Comparison of ENCODE assay signal across 17 cellular contexts in the genomic region with DNA sequence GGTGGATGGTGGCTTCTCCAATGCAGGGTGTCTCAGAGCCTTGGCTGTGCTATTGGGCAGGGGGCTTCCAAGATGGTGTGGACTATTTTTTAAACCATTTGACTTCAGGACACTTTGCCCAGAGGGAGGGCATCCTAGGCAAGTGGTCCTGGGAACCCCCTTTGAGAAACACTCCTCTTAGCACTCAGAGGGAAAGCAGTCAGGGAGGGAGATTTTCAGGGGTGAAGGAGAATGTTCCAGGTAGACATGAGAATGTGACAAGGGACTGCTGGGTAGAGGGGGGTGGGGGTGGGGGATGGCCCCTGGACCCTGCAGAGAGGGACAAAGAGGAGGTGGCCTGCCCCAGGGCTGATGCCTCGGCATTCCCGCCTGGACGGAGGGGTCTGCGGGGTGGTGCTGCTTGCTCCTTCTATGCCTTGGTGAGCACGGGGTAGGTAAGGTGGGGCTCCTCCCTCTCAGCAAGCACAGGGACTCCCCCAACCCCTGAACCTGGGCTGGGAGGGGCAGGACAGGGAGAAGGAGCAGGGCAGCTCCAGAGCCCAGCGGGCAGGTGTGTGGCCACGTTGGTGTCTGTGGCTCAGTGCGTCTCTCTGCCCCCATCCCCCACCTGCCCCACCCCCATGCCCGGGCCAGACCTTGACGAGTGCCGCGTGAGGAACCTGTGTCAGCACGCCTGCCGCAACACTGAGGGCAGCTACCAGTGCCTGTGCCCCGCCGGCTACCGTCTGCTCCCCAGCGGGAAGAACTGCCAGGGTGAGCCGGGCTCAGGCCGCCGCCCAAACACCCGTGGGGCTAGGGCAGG. TPM values are rescaled to one million over a fixed set of nuclear protein-coding genes. Genes with fewer than 3 reads are reported as not detected.
DNase-seq lines count a peak whose midpoint lies in the region; ATAC-seq, FAIRE-seq and TF ChIP-seq lines count a peak whose summit lies in the region.
"Had no signal": no experiment of that assay in that cellular context is flagged by ENCODE, and none has a peak within 500 bp of the region (broad histone marks: within the 10 kb centered on the region; RNA-seq: fewer than 3 reads in every experiment).

No MANE protein-coding gene starts in this region.

- peak overlapping the region; percentile 80 for H3K23ac ChIP-seq in neuronal stem cell (ENCODE audit: low read depth, low read length, poor library complexity)

- H3K9me1 ChIP-seq in K562 (ENCODE audit: control insufficient read depth, insufficient read depth, low read length): no peaks in the 10 kb centered on the region

- CTCF ChIA-PET in K562 (lab: Yijun Ruan, JAX; ENCODE audit: low intra/inter-chr PET ratio): no interaction called here

- no peaks in the 10 kb centered on the region; the same call in 1 of the 2 replicates for H4K20me1 ChIP-seq in K562 (replicated peaks; ENCODE audit: control insufficient read depth, insufficient read depth, low read length)

- H3K4me2 ChIP-seq in K562 (ENCODE audit: insufficient read depth, low read length): no peak overlapping the region
- no peak overlapping the region for H3K4me2 ChIP-seq in neuronal stem cell (ENCODE audit: insufficient read depth, low read length, poor library complexity, severe bottlenecking)

- no peak overlapping the region for H4K91ac ChIP-seq in neuronal stem cell (ENCODE audit: low read depth, low read length, poor library complexity)

- intact Hi-C loops in right cardiac atrium (cut with DNase I): no loop called here
- intact Hi-C loops in left cardiac atrium (cut with DNase I): no loop called here
- intact Hi-C loops in K562 (cut with micrococcal nuclease): no loop called here
- intact Hi-C loops in tibial artery (cut with DNase I; ENCODE audit: low total_unique reads): no loop called here

- peak overlapping the region; percentile 30 for H2BK12ac ChIP-seq in neuronal stem cell (ENCODE audit: low read length)

- H3K9me3 ChIP-seq in right cardiac atrium (ENCODE audit: control insufficient read depth, low read length) (no peaks in the 10 kb centered on the region), K562 (replicated peaks; ENCODE audit: control insufficient read depth, insufficient read depth, low read depth, low read length) (peaks cover 3% of the 10 kb centered on the region; the same call in 1 of the 2 replicates), neuronal stem cell (replicated peaks in 1 of 2; ENCODE audit: control insufficient read depth in 2 of 2, insufficient read depth in 1 of 2, low read depth in 1 of 2, low read length in 2 of 2) (no peaks in the 10 kb centered on the region), tibial artery (no peaks in the 10 kb centered on the region)
- H3K9me3 ChIP-seq: BE2C, HAP-1 had no signal

- TF ChIP-seq CTCF in K562 (IDR thresholded peaks at IDR 0.05 in 2 of 3, conservative IDR thresholded peaks at IDR 0.05 in 1 of 3; ENCODE audit: insufficient read depth in 2 of 3, low read depth in 1 of 3, low read length in 3 of 3) (no peak), tibial artery (IDR thresholded peaks at IDR 0.05) (no peak)

- DNase-seq in right cardiac atrium: peak in 2 of 3 donors; percentile 33 to 57
- DNase-seq in left cardiac atrium: no peak
- no peak for DNase-seq in K562 (ENCODE audit: extremely low read depth in 1 of 4, low spot score in 3 of 4)
- DNase-seq in neuronal stem cell (ENCODE audit: low spot score): no peak
- DNase-seq in tibial artery: no peak
- DNase-seq: ACHN; BE2C; C1 segment of cervical spinal cord; CD4-positive, CD25-positive, alpha-beta regulatory T cell; CD8-positive, alpha-beta memory T cell; DMS79; GDM1; GOT3 had no signal

- H3K79me1 ChIP-seq in neuronal stem cell (ENCODE audit: low read depth, low read length): peaks cover 2% of the 10 kb centered on the region

- no peak overlapping the region for H4K8ac ChIP-seq in neuronal stem cell (ENCODE audit: low read depth, low read length)

- no peak for TF ChIP-seq POLR2A in K562 (conservative IDR thresholded peaks at IDR 0.05)

- H2AK5ac ChIP-seq in neuronal stem cell (ENCODE audit: low read depth, low read length): peak overlapping the region; percentile 99

- H2AFZ ChIP-seq in K562 (ENCODE audit: low read depth, low read length): no peak overlapping the region
- no peak overlapping the region for H2AFZ ChIP-seq in neuronal stem cell (ENCODE audit: low read length)

- H3K36me3 ChIP-seq in K562 (ENCODE audit: control insufficient read depth, insufficient read depth, low read length) (no peaks in the 10 kb centered on the region), neuronal stem cell (replicated peaks in 1 of 2; ENCODE audit: control insufficient read depth in 2 of 2, insufficient read depth in 2 of 2, low read length in 2 of 2) (no peaks in the 10 kb centered on the region), tibial artery (no peaks in the 10 kb centered on the region)
- H3K36me3 ChIP-seq: BE2C, HAP-1 had no signal

- H3K18ac ChIP-seq in neuronal stem cell (ENCODE audit: low read length): peak overlapping the region; percentile 80

- peak overlapping the region; percentile 89 for H2BK15ac ChIP-seq in neuronal stem cell (ENCODE audit: low read length)

- no peak for FAIRE-seq in K562 (lab: Jason Lieb, UNC)
- FAIRE-seq: A204.1, D721Med had no signal

- no peak for ATAC-seq in right cardiac atrium
- no peak for ATAC-seq in left cardiac atrium
- no peak for ATAC-seq in K562
- no peak for ATAC-seq in GM21447 (IDR thresholded peaks at IDR 0.05; ENCODE audit: unreplicated experiment)

- BruUV-seq in K562 (replicated peaks; lab: Mats Ljungman, UMichigan): no TSS peak

- H3K9ac ChIP-seq in K562 (ENCODE audit: insufficient read depth in 1 of 2, low read depth in 2 of 2, low read length in 2 of 2) (no peak overlapping the region), neuronal stem cell (ENCODE audit: low read depth, low read length, poor library complexity) (no peak overlapping the region)

- H3K27me3 ChIP-seq in right cardiac atrium (ENCODE audit: control insufficient read depth, insufficient read depth): no peaks in the 10 kb centered on the region
- peaks cover 20 to 78% of the 10 kb centered on the region in 2 experiments; a peak in 4 of 5 replicates for H3K27me3 ChIP-seq in K562 (ENCODE audit: control insufficient read depth in 2 of 2, insufficient read depth in 2 of 2, low read length in 2 of 2)
- H3K27me3 ChIP-seq in neuronal stem cell (ENCODE audit: control insufficient read depth in 3 of 3, insufficient read depth in 3 of 3, low read depth in 1 of 3, low read length in 3 of 3): peaks cover 9 to 78% (median 25%) of the 10 kb centered on the region in 3 experiments
- H3K27me3 ChIP-seq in tibial artery: peaks cover 0 to 63% of the 10 kb centered on the region in 2 donors
- H3K27me3 ChIP-seq: BE2C had no signal

- H3K4me1 ChIP-seq in right cardiac atrium (ENCODE audit: control insufficient read depth, insufficient read depth, low read length) (no peaks in the 10 kb centered on the region), K562 (replicated peaks in 1 of 2; ENCODE audit: control insufficient read depth in 2 of 2, insufficient read depth in 2 of 2, low read length in 2 of 2) (peaks cover 0 to 42% of the 10 kb centered on the region in 2 experiments; a peak in 2 of 5 replicates), neuronal stem cell (ENCODE audit: control insufficient read depth in 2 of 2, insufficient read depth in 1 of 2, low read depth in 1 of 2, low read length in 2 of 2) (peaks cover 0 to 10% of the 10 kb centered on the region in 2 donors), tibial artery (peaks cover 0 to 19% (median 13%) of the 10 kb centered on the region in 4 donors)

- H3K4me3 ChIP-seq in right cardiac atrium (ENCODE audit: low read length) (no peak overlapping the region), K562 (no peak overlapping the region), neuronal stem cell (ENCODE audit: low read length in 2 of 2) (no peak overlapping the region), tibial artery (no peak overlapping the region)
- H3K4me3 ChIP-seq: HAP-1 had no signal

- no peak overlapping the region for H2BK120ac ChIP-seq in neuronal stem cell (ENCODE audit: low read depth, low read length)

- 94% methylated on average over 22 of the region's 22 CpGs for WGBS in right cardiac atrium
- 30% methylated on average over 9 of the region's 22 CpGs for WGBS in K562 (ENCODE audit: insufficient coverage, low coverage, missing lambda C conversion rate)
- WGBS in neuronal stem cell (ENCODE audit: extremely low coverage in 2 of 2, insufficient read length in 2 of 2, insufficient replicate concordance in 1 of 2), 2 donors: no CpG with 5 or more reads among the region's 22 CpGs

- TF ChIP-seq RAD21 in K562 (CRISPR knock-in tag; conservative IDR thresholded peaks at IDR 0.05 in 1 of 2, IDR thresholded peaks at IDR 0.05 in 1 of 2): no peak

- no peak overlapping the region for H3K27ac ChIP-seq in right cardiac atrium (ENCODE audit: low read length)
- no peak overlapping the region for H3K27ac ChIP-seq in K562 (ENCODE audit: extremely low read depth, low read depth, low read length)
- H3K27ac ChIP-seq in neuronal stem cell (replicated peaks; ENCODE audit: low read length): no peak overlapping the region
- no peak overlapping the region for H3K27ac ChIP-seq in tibial artery

- POLR2A ChIA-PET in K562 (lab: Yijun Ruan, JAX): no interaction called here

- no peak for TF ChIP-seq EP300 in K562 (IDR thresholded peaks at IDR 0.05; ENCODE audit: low read length)

- in situ Hi-C loops in K562 (cut with MboI): no loop called here

- H3K4ac ChIP-seq in neuronal stem cell (ENCODE audit: low read length): peak overlapping the region; percentile 84

- H2BK5ac ChIP-seq in neuronal stem cell (ENCODE audit: low read length): no peak overlapping the region

- peak overlapping the region; percentile 71 for H3K14ac ChIP-seq in neuronal stem cell (ENCODE audit: low read length)

- H3K79me2 ChIP-seq in K562 (ENCODE audit: control insufficient read depth, insufficient read depth, low read length): no peaks in the 10 kb centered on the region

RNA-seq across cellular contexts. Expression of gene ASS1, which starts 13.8 kb away (rescaled TPM):
- total RNA-seq in right cardiac atrium (10 to 100 TPM; 37.6 to 88.3 (median 52.9) TPM), left cardiac atrium (10 to 100 TPM; 88.1 to 95.0 TPM), K562 (2014; rRNA removed) (4.6 and 4.8 TPM in 2 replicates), K562 (2014; rRNA removed; fragmentation: Illumina TruSeq; extraction: Trizol) (2.2 and 4.2 TPM in 2 replicates), K562 (2015; rRNA removed; fragmentation: Illumina TruSeq; extraction: Trizol) (1.5 and 1.7 TPM in 2 replicates), K562 (2021) (3.7 TPM in 2 replicates)
- polyA plus RNA-seq in right cardiac atrium (77.8 TPM), K562 (2011; rRNA removed) (2.9 and 4.7 TPM in 2 replicates), K562 (2014; fragmentation: Illumina TruSeq; extraction: Trizol) (5.7 and 5.9 TPM in 2 replicates), K562 (2014; fragmentation: Nextera tagmentation; extraction: Ambion mirVana) (1 to 10 TPM; 1.7 to 3.6 TPM), K562 (2014; rRNA removed) (3.8 and 6.5 TPM in 2 replicates)
- total RNA-seq in K562 (2011; cell fraction: chromatin; rRNA removed; ENCODE audit: low replicate concordance): 1.7 and 3.4 TPM in 2 replicates
- 2.6 and 4.0 TPM in 2 replicates for total RNA-seq in K562 (2011; cell fraction: nucleolus; rRNA removed)
- 1.6 and 2.4 TPM in 2 replicates for total RNA-seq in K562 (2011; cell fraction: nucleoplasm; rRNA removed)
- 3.0 and 5.3 TPM in 2 replicates for polyA plus RNA-seq in K562 (2011; cell fraction: cytosol; rRNA removed)
- 1.8 and 3.1 TPM in 2 replicates for polyA plus RNA-seq in K562 (2011; cell fraction: nucleus; rRNA removed)
- 2.6 and 82.8 TPM in 2 replicates for polyA plus RNA-seq in K562 (2012)
- 1.8 and 4.5 TPM in 2 replicates for polyA minus RNA-seq in K562 (2011; rRNA and poly(A)+ RNA removed)
- 13.4 and 14.5 TPM in 2 replicates for polyA minus RNA-seq in K562 (2011; cell fraction: cytosol; rRNA and poly(A)+ RNA removed)
- 2.6 and 3.0 TPM in 2 replicates for polyA minus RNA-seq in K562 (2011; cell fraction: nucleus; rRNA and poly(A)+ RNA removed)
- 19.7 TPM for polyA plus RNA-seq in neuronal stem cell (2013, experiment 1 of 2)
- 19.8 TPM for polyA plus RNA-seq in neuronal stem cell (2013, experiment 2 of 2)
- total RNA-seq: CD4-positive, CD25-positive, alpha-beta regulatory T cell had no signal
- polyA plus RNA-seq: CD4-positive, CD25-positive, alpha-beta regulatory T cell; CD8-positive, alpha-beta memory T cell had no signal

Comparison
In these comparisons a context has a peak if more than half of its experiments do, and no peak if none do; other contexts are left out.
1. DNase-seq: peak in right cardiac atrium (2 of 3); none in left cardiac atrium (single experiment), K562 (0 of 4), neuronal stem cell (single experiment) and tibial artery (0 of 2).
2. RNA of gene ASS1, which starts 13.8 kb away (total RNA-seq): 88.1 to 95.0 TPM in left cardiac atrium and 37.6 to 88.3 TPM in right cardiac atrium; 1.5 to 4.8 TPM in K562; every median in the first group is over 4 times any median in the second.